10 cellular contexts compared by ENCODE assay signal in the genomic region with DNA sequence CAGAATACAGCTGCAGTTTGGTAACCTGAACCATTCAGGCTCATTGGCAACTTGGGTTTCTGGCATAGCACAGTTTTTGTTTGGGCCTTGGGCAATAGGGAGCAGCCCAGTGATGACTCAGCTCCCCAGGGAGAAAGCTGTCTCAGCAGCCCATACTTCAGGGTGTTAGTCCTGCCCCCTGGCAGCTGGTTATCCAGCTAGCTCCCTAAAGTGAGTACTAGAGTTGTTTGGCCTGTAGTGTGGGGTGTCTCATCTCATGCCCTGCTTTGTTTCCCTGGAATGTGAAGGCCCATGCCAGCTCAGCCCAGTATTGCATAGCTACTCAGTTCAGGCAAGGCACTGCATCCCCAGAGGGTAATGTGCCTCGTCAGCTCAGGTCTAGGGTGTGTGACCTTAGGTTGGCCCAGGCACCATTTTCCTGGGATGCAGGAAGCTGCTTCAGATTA. TPM values are rescaled to one million over a fixed set of nuclear protein-coding genes. Genes with fewer than 3 reads are reported as not detected.
DNase-seq lines count a peak whose midpoint lies in the region; ATAC-seq and TF ChIP-seq lines count a peak whose summit lies in the region.
"Had no signal": no experiment of that assay in that cellular context is flagged by ENCODE, and none has a peak within 500 bp of the region (broad histone marks: within the 10 kb centered on the region; RNA-seq: fewer than 3 reads in every experiment).

No MANE protein-coding gene starts in this region.

- POLR2A ChIA-PET in GM10248 (lab: Yijun Ruan, JAX) = interaction anchor here (1.1 to 2.0 kb wide), 3 partner anchors 9 to 49 kb away, joined by 4 to 7 read pairs (median 5); a partner anchor contains a TSS

- no peak overlapping the region for H3K4me3 ChIP-seq in gastrocnemius medialis

- peaks cover 0 to 30% of the 10 kb centered on the region in 2 donors for H3K36me3 ChIP-seq in gastrocnemius medialis

- DNase-seq in GM03348 (ENCODE audit: low spot score) = peak; percentile 90
- peak; percentile 24 for DNase-seq in NCI-H460 (ENCODE audit: extremely low read depth, low read depth)
- peak; percentile 81 to 91 for DNase-seq in gastrocnemius medialis
- DNase-seq in cerebellar nuclear complex (lab: John Stamatoyannopoulos, UW) = no peak
- no peak for DNase-seq in GM10248 (ENCODE audit: extremely low spot score)
- no peak for DNase-seq in cortex of kidney (lab: John Stamatoyannopoulos, UW)
- DNase-seq: activated naive CD4-positive, alpha-beta T cell treated with anti-CD3 and anti-CD28 coated beads, Interleukin-2, amount 50 U/mL, for 16 hours; stimulated activated CD4-positive, alpha-beta T cell treated with anti-CD3 and anti-CD28 coated beads, Interleukin-4, amount 100 ng/mL, for 1 hour had no signal

- H3K27me3 ChIP-seq in gastrocnemius medialis = no peaks in the 10 kb centered on the region

- ATAC-seq in esophagus mucosa = peak; percentile 99
- peak; percentile 99 to 100 for ATAC-seq in gastrocnemius medialis
- no peak for ATAC-seq in GM18498 (IDR thresholded peaks at IDR 0.05; ENCODE audit: unreplicated experiment)

- in situ Hi-C loops in gastrocnemius medialis (cut with MboI; ENCODE audit: low sequenced_read_pairs in 4 of 4) = no loop called here

- no peak for TF ChIP-seq CTCF in gastrocnemius medialis (IDR thresholded peaks at IDR 0.05 in 4 of 5, conservative IDR thresholded peaks at IDR 0.05 in 1 of 5)
- TF ChIP-seq CTCF in GM10248 (IDR thresholded peaks at IDR 0.05; ENCODE audit: control extremely low read depth, extremely low read depth, low read depth, missing control alignments) = no peak

- H3K4me1 ChIP-seq in gastrocnemius medialis = peaks cover 23 to 30% of the 10 kb centered on the region in 2 donors

- no peaks in the 10 kb centered on the region for H3K9me3 ChIP-seq in gastrocnemius medialis

- no peak for TF ChIP-seq POLR2A in gastrocnemius medialis (IDR thresholded peaks at IDR 0.05)

- CTCF ChIA-PET in GM10248 (lab: Yijun Ruan, JAX) = interaction anchor here (1.0 to 2.2 kb wide), 5 partner anchors 9 to 16 kb away, joined by 3 to 10 read pairs (median 4); no protein-coding TSS in a partner anchor

- intact Hi-C loops in gastrocnemius medialis (cut with DNase I; ENCODE audit: low total_unique reads) = loop anchor here (2.0 to 5.0 kb wide), 4 partner anchors 15 to 85 kb away; a partner anchor contains a TSS

- H3K27ac ChIP-seq in gastrocnemius medialis = peak overlapping the region; percentile 77 to 83 (median 80)

RNA-seq across cellular contexts. Expression of a gene that starts 18.2 kb away (rescaled TPM):
- 9.8 and 10.1 TPM in 2 replicates for total RNA-seq in NCI-H460 (2014; rRNA removed; shearing (Covaris generic))
- polyA plus RNA-seq in NCI-H460 (2014; cell fraction: nucleus; rRNA removed) = 1.7 and 4.3 TPM in 2 replicates
- total RNA-seq in esophagus mucosa (4.5 TPM), gastrocnemius medialis (10 to 100 TPM in 1 of 4 donors, 1 to 10 TPM in 3; 5.8 to 11.5 (median 8.3) TPM)

RNA-seq across cellular contexts. Expression of a gene that starts 21.8 kb away (rescaled TPM):
- 42.3 and 45.7 TPM in 2 replicates for total RNA-seq in NCI-H460 (2014; rRNA removed; shearing (Covaris generic))
- polyA plus RNA-seq in NCI-H460 (2014; cell fraction: nucleus; rRNA removed) = 6.3 and 7.1 TPM in 2 replicates
- total RNA-seq in esophagus mucosa (68.7 TPM), gastrocnemius medialis (10 to 100 TPM; 20.2 to 63.3 (median 42.3) TPM)

RNA-seq across cellular contexts. Expression of a gene that starts 49.0 kb away (rescaled TPM):
- total RNA-seq in NCI-H460 (2014; rRNA removed; shearing (Covaris generic)) = 4.6 and 5.5 TPM in 2 replicates
- 3.1 and 3.6 TPM in 2 replicates for polyA plus RNA-seq in NCI-H460 (2014; cell fraction: nucleus; rRNA removed)
- total RNA-seq in esophagus mucosa (5.3 TPM), gastrocnemius medialis (1 to 10 TPM; 4.1 to 6.5 (median 4.8) TPM)

Comparison
In these comparisons a context has a peak if more than half of its experiments do, and no peak if none do; other contexts are left out.
1. DNase-seq: peak in GM03348 (single experiment), NCI-H460 (single experiment) and gastrocnemius medialis (2 of 2); none in cerebellar nuclear complex (0 of 2), GM10248 (single experiment) and cortex of kidney (single experiment).